In the genomic region with DNA sequence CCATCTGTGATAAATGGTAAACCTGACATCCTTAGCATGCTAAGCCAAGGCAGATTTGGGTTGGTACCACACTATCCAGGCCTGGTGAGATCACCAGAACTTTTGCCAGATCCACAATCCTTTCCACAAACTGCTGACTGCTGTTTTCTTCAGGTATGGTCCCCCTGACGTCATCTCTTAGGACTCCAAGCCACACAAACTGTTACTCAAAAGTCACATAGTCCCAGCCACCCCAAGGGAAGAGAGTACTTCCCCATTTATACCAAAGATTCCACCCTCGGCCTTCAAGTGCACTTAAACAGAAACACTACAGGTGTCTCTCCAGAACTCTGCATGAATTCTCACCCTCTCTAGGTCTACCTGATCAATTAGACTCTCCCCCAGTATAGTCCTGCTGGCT, we compare ENCODE assay signal across 13 cellular contexts. TPM values are rescaled to one million over a fixed set of nuclear protein-coding genes. Genes with fewer than 3 reads are reported as not detected.
DNase-seq lines count a peak whose midpoint lies in the region; ATAC-seq and TF ChIP-seq lines count a peak whose summit lies in the region.
"Had no signal": no experiment of that assay in that cellular context is flagged by ENCODE, and none has a peak within 500 bp of the region (broad histone marks: within the 10 kb centered on the region; RNA-seq: fewer than 3 reads in every experiment).

No MANE protein-coding gene starts in this region.

- intact Hi-C loops in activated CD4-positive, alpha-beta T cell treated with anti-CD3 and anti-CD28 coated beads, Interleukin-2, amount 10 ng/mL, durations not matched to agents 24 days and 14 days (cut with micrococcal nuclease) = no loop called here

- TF ChIP-seq CTCF in nephron progenitor cell (IDR thresholded peaks at IDR 0.05) = no peak

- H3K27ac Mint-ChIP-seq in activated CD4-positive, alpha-beta T cell treated with anti-CD3 and anti-CD28 coated beads, Interleukin-2, amount 10 ng/mL, durations not matched to agents 24 days and 14 days = peak overlapping the region; percentile 36
- peak overlapping the region; percentile 62 for H3K27ac Mint-ChIP-seq in nephron progenitor cell

- peaks cover 29% of the 10 kb centered on the region for H3K36me3 Mint-ChIP-seq in activated CD4-positive, alpha-beta T cell treated with anti-CD3 and anti-CD28 coated beads, Interleukin-2, amount 10 ng/mL, durations not matched to agents 24 days and 14 days (ENCODE audit: low read depth)
- H3K36me3 Mint-ChIP-seq in nephron progenitor cell (ENCODE audit: low read depth) = peaks cover 82% of the 10 kb centered on the region

- ATAC-seq in HG02678 (IDR thresholded peaks at IDR 0.05; ENCODE audit: unreplicated experiment) (peak; percentile 51), HG02870 (IDR thresholded peaks at IDR 0.05; ENCODE audit: unreplicated experiment) (no peak)
- ATAC-seq: esophagus mucosa had no signal

- no peak for DNase-seq in activated CD4-positive, alpha-beta T cell treated with anti-CD3 and anti-CD28 coated beads, Interleukin-2, amount 10 ng/mL, durations not matched to agents 24 days and 14 days
- no peak for DNase-seq in activated CD4-positive, alpha-beta T cell treated with anti-CD3 and anti-CD28 coated beads, Interleukin-2, amount 50 U/mL, for 1 hour
- DNase-seq in NOMO-1 treated with dmso at 0.1 percent for 144 hours (lab: John Stamatoyannopoulos, UW; ENCODE audit: unreplicated experiment) (peak; percentile 11), nephron progenitor cell (no peak), NCI-H128 (lab: John Stamatoyannopoulos, UW; ENCODE audit: unreplicated experiment) (no peak)
- no peak for DNase-seq in activated CD4-positive, CD25-positive, alpha-beta regulatory T cell (lab: John Stamatoyannopoulos, UW)
- DNase-seq: brain microvascular endothelial cell; nucleus accumbens; SJCRH30; stimulated activated CD4-positive, alpha-beta T cell treated with anti-CD3 and anti-CD28 coated beads, Interleukin-4, amount 100 ng/mL, for 4 hours had no signal

- peaks cover 23% of the 10 kb centered on the region for H3K9me3 Mint-ChIP-seq in activated CD4-positive, alpha-beta T cell treated with anti-CD3 and anti-CD28 coated beads, Interleukin-2, amount 10 ng/mL, durations not matched to agents 24 days and 14 days
- peaks cover 60% of the 10 kb centered on the region for H3K9me3 Mint-ChIP-seq in nephron progenitor cell

- no peaks in the 10 kb centered on the region for H3K27me3 Mint-ChIP-seq in activated CD4-positive, alpha-beta T cell treated with anti-CD3 and anti-CD28 coated beads, Interleukin-2, amount 10 ng/mL, durations not matched to agents 24 days and 14 days
- H3K27me3 Mint-ChIP-seq in nephron progenitor cell (ENCODE audit: low read depth, poor library complexity) = no peaks in the 10 kb centered on the region

- no peak overlapping the region for H3K4me3 Mint-ChIP-seq in activated CD4-positive, alpha-beta T cell treated with anti-CD3 and anti-CD28 coated beads, Interleukin-2, amount 10 ng/mL, durations not matched to agents 24 days and 14 days
- H3K4me3 Mint-ChIP-seq in nephron progenitor cell = no peak overlapping the region

- H3K4me1 Mint-ChIP-seq in activated CD4-positive, alpha-beta T cell treated with anti-CD3 and anti-CD28 coated beads, Interleukin-2, amount 10 ng/mL, durations not matched to agents 24 days and 14 days = peaks cover 54% of the 10 kb centered on the region
- H3K4me1 Mint-ChIP-seq in nephron progenitor cell = no peaks in the 10 kb centered on the region

RNA-seq across cellular contexts. Expression of a gene that starts 34.7 kb away (rescaled TPM):
- total RNA-seq in activated CD4-positive, alpha-beta T cell treated with anti-CD3 and anti-CD28 coated beads, Interleukin-2, amount 10 ng/mL, durations not matched to agents 24 days and 14 days = 25.8 and 26.3 TPM in 2 replicates
